Comparison of ENCODE assay signal across 20 cellular contexts in the genomic region with DNA sequence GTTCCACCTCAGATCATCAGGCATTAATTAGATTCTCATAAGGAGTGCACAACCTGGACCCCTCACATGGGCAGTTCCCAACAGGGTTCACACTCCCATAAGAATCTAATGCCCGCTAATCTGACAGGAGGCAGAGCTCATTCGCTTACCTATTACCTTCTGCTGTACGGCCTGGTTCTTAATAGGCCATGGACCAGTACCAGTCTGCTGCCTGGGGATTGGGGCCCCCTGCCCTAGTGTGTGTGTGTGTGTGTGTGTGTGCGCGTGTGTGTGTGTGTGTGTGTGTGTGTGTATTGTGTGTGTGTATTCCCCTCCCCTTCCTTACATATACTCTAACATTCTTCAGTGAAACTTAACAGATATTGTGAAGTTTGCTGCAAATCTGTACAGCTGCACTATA.
"Had no signal": no experiment of that assay in that cellular context is flagged by ENCODE, and none has a peak within 500 bp of the region (broad histone marks: within the 10 kb centered on the region; RNA-seq: fewer than 3 reads in every experiment).

No MANE protein-coding gene starts in this region.

- H3K4me3 Mint-ChIP-seq: activated B cell treated with CpG ODN at 0.5 μM for 24 hours; activated CD8-positive, alpha-beta T cell treated with anti-CD3 and anti-CD28 coated beads, Interleukin-2, amount 10 ng/mL, durations not matched to agents 7 days and 5 days; activated T-cell treated with anti-CD3 and anti-CD28 coated beads, Interleukin-2, amount 50 U/mL, for 72 hours; neural crest cell had no signal

- ATAC-seq: activated naive CD4-positive, alpha-beta T cell treated with anti-CD3 and anti-CD28 coated beads, Interleukin-2, amount 50 U/mL, for 72 hours; activated T-cell treated with anti-CD3 and anti-CD28 coated beads, Interleukin-2, amount 50 U/mL, for 72 hours; body of pancreas had no signal

- H3K27ac Mint-ChIP-seq: activated naive CD4-positive, alpha-beta T cell treated with anti-CD3 and anti-CD28 coated beads, Interleukin-2, amount 50 U/mL, for 72 hours; activated T-cell treated with anti-CD3 and anti-CD28 coated beads, Interleukin-2, amount 50 U/mL, for 72 hours had no signal

- H3K36me3 ChIP-seq: esophagus squamous epithelium had no signal

- H3K79me2 ChIP-seq: parathyroid adenoma had no signal

- H3K27ac ChIP-seq: esophagus squamous epithelium had no signal

- H3K9ac ChIP-seq: parathyroid adenoma had no signal

- H3K9me3 ChIP-seq: body of pancreas, esophagus squamous epithelium had no signal

- H3K36me3 Mint-ChIP-seq: activated naive CD4-positive, alpha-beta T cell treated with anti-CD3 and anti-CD28 coated beads, Interleukin-2, amount 50 U/mL, for 72 hours had no signal

- H3K27me3 ChIP-seq: body of pancreas, esophagus squamous epithelium had no signal

- H3K4me3 ChIP-seq: body of pancreas, esophagus squamous epithelium had no signal

- H3K27me3 Mint-ChIP-seq: activated B cell treated with CpG ODN at 0.5 μM for 24 hours had no signal

- H3K9me3 Mint-ChIP-seq: activated B cell treated with CpG ODN at 0.5 μM for 24 hours; activated naive CD4-positive, alpha-beta T cell treated with anti-CD3 and anti-CD28 coated beads, Interleukin-2, amount 50 U/mL, for 72 hours; activated T-cell treated with anti-CD3 and anti-CD28 coated beads, Interleukin-2, amount 50 U/mL, for 72 hours; neural crest cell had no signal

- DNase-seq: activated B cell treated with CpG ODN at 0.5 μM for 24 hours; activated CD4-positive, alpha-beta T cell treated with anti-CD3 and anti-CD28 coated beads for 48 hours; activated CD8-positive, alpha-beta memory T cell treated with anti-CD3 and anti-CD28 coated beads, Interleukin-2, amount 50 U/mL, for 4 hours; activated CD8-positive, alpha-beta T cell treated with anti-CD3 and anti-CD28 coated beads, Interleukin-2, amount 10 ng/mL, durations not matched to agents 7 days and 5 days; activated gamma-delta T cell; activated T-cell treated with anti-CD3 and anti-CD28 coated beads, Interleukin-2, amount 50 U/mL, for 72 hours; amniotic stem cell; body of pancreas; cortex of kidney; effector CD4-positive, alpha-beta T cell; esophagus squamous epithelium; hypothalamus; retina; stimulated activated CD4-positive, alpha-beta T cell treated with anti-CD3 and anti-CD28 coated beads, Interleukin-2, amount 100 ng/mL, for 48 hours; stimulated activated naive CD4-positive, alpha-beta T cell treated with Interleukin-2 at 50 U/mL for 16 hours; substantia nigra; T-helper 2 cell had no signal
